ENCODE assay signal across 2 cellular contexts in genomic region chr19:1577929-1578618, GRCh38.
TF ChIP-seq lines count a peak whose summit lies in the region.

No MANE protein-coding gene starts in this region.

TF ChIP-seq in HEK293, 187 proteins besides CTCF, POLR2A, EP300 and RAD21:
- 0 out of 2 replicates have a peak, but pooled peaks have one; percentile 9 for TF ChIP-seq SP2 (tag by site-specific recombination; IDR thresholded peaks at IDR 0.05)
- TF ChIP-seq ZNF513 (tag by site-specific recombination; IDR thresholded peaks at IDR 0.05), result peak; percentile 84
- peak; percentile 37; the same call in 1 of the 2 replicates for TF ChIP-seq IKZF3 (tag by site-specific recombination; IDR thresholded peaks at IDR 0.05)
- no peak for TF ChIP-seq ZNF555 (tag by site-specific recombination; conservative IDR thresholded peaks at IDR 0.05)

TF ChIP-seq in GM12878, 131 proteins besides CTCF, POLR2A, EP300 and RAD21:
- no peak for TF ChIP-seq IKZF1 (conservative IDR thresholded peaks at IDR 0.05)
- TF ChIP-seq MTA2 (IDR thresholded peaks at IDR 0.05; ENCODE audit: low read depth), result no peak
- no peak for TF ChIP-seq TCF7 (IDR thresholded peaks at IDR 0.05; ENCODE audit: borderline replicate concordance)
- no peak for TF ChIP-seq BCLAF1 (IDR thresholded peaks at IDR 0.05)
- no peak for TF ChIP-seq CREB1 (IDR thresholded peaks at IDR 0.05; ENCODE audit: low read depth)
- no peak for TF ChIP-seq PAX5 (IDR thresholded peaks at IDR 0.05; ENCODE audit: borderline replicate concordance, low read depth, low read length)
